ENCODE assay signal across 25 cellular contexts in genomic region chr2:240458900-240459391, GRCh38. TPM values are rescaled to one million over a fixed set of nuclear protein-coding genes. Genes with fewer than 3 reads are reported as not detected.
DNase-seq lines count a peak whose midpoint lies in the region; FAIRE-seq and TF ChIP-seq lines count a peak whose summit lies in the region.
"Had no signal": no experiment of that assay in that cellular context is flagged by ENCODE, and none has a peak within 500 bp of the region (broad histone marks: within the 10 kb centered on the region; RNA-seq: fewer than 3 reads in every experiment).

No MANE protein-coding gene starts in this region.

- no peak overlapping the region for H3K23ac ChIP-seq in H1 (ENCODE audit: insufficient read length)

- H4K20me1 ChIP-seq in H1 (replicated peaks in 1 of 2; ENCODE audit: control insufficient read depth in 1 of 2, insufficient read depth in 2 of 2, low read length in 2 of 2) (peaks cover 30 to 31% of the 10 kb centered on the region in 2 experiments), mammary epithelial cell (ENCODE audit: insufficient read depth, low read length) (peaks cover 12% of the 10 kb centered on the region)

- dilution Hi-C loops in mammary epithelial cell (cut with HindIII; ENCODE audit: low sequenced_read_pairs) = no loop called here

- no peak overlapping the region for H4K8ac ChIP-seq in H1 (ENCODE audit: extremely low read depth, insufficient read depth, low read length)

- no peaks in the 10 kb centered on the region for H3K79me1 ChIP-seq in H1 (ENCODE audit: low read depth, low read length)

- H3K23me2 ChIP-seq in H1 (ENCODE audit: low read depth, low read length) = no peaks in the 10 kb centered on the region; the same call in 1 of the 2 replicates

- no peak overlapping the region for H2BK20ac ChIP-seq in H1 (ENCODE audit: low read length)

- H2BK120ac ChIP-seq in H1 (replicated peaks; ENCODE audit: low read depth, low read length) = no peak overlapping the region

- TF ChIP-seq EP300 in H1 (IDR thresholded peaks at IDR 0.05; ENCODE audit: borderline replicate concordance in 1 of 2, low read depth in 2 of 2, low read length in 2 of 2) = no peak

- H2BK12ac ChIP-seq in H1 (ENCODE audit: low read depth, low read length) = peak overlapping the region; percentile 39; the same call in 1 of the 2 replicates

- peak overlapping the region; percentile 32; the same call in 1 of the 2 replicates for H3K18ac ChIP-seq in H1 (ENCODE audit: extremely low read depth, low read length)

- no peak overlapping the region for H3K14ac ChIP-seq in H1 (ENCODE audit: insufficient read length)

- CTCF ChIA-PET in H1 (lab: Charles Lee; ENCODE audit: partially characterized antibody) (interaction anchor here (1.2 to 1.6 kb wide), 4 partner anchors 8 to 55 kb away, joined by 5 to 9 read pairs (median 6); no protein-coding TSS in a partner anchor), mammary epithelial cell (lab: Charles Lee; ENCODE audit: low non-redundant PET) (no interaction called here)

- H2AFZ ChIP-seq in H1 (ENCODE audit: low read length) (no peak overlapping the region), mammary epithelial cell (ENCODE audit: low read depth, low read length) (no peak overlapping the region)
- H2AFZ ChIP-seq: GM23248 had no signal

- no peak for TF ChIP-seq CTCF in H1 (IDR thresholded peaks at IDR 0.05; ENCODE audit: control extremely low read depth in 1 of 3, insufficient read depth in 1 of 3, low read depth in 1 of 3, low read length in 3 of 3)
- TF ChIP-seq CTCF in GM13976 (IDR thresholded peaks at IDR 0.05; ENCODE audit: borderline replicate concordance, control extremely low read depth, extremely low read depth, insufficient read depth, missing control alignments) = no peak
- TF ChIP-seq CTCF in mammary epithelial cell (conservative IDR thresholded peaks at IDR 0.05 in 1 of 2, IDR thresholded peaks at IDR 0.05 in 1 of 2; ENCODE audit: extremely low read depth in 1 of 2, insufficient read depth in 1 of 2, low read depth in 1 of 2, low read length in 2 of 2) = no peak

- peak overlapping the region; percentile 35 for H4K91ac ChIP-seq in H1 (replicated peaks; ENCODE audit: insufficient read length, low read length)

- H3K4ac ChIP-seq in H1 (replicated peaks; ENCODE audit: insufficient read length, low read depth, low read length) = no peak overlapping the region

- no peaks in the 10 kb centered on the region for H3K9me3 ChIP-seq in H1 (ENCODE audit: insufficient read depth in 2 of 2, low read depth in 1 of 2, low read length in 1 of 2)
- no peaks in the 10 kb centered on the region for H3K9me3 ChIP-seq in mammary epithelial cell (replicated peaks; ENCODE audit: insufficient read depth, low read length)

- H3K9ac ChIP-seq in H1 (replicated peaks in 1 of 4; ENCODE audit: extremely low read depth in 1 of 4, low read depth in 3 of 4, low read length in 3 of 4) = no peak overlapping the region
- no peak overlapping the region for H3K9ac ChIP-seq in mammary epithelial cell (ENCODE audit: insufficient read depth, low read length)
- H3K9ac ChIP-seq: GM23248, KMS-11 had no signal

- no TSS peak for BruUV-seq in mammary epithelial cell (replicated peaks; lab: Mats Ljungman, UMichigan)

- peak; percentile 33 for DNase-seq in NCI-H146 (lab: John Stamatoyannopoulos, UW)
- DNase-seq in NCI-H146 treated with DMSO at 0.1 percent for 48 hours (lab: John Stamatoyannopoulos, UW; ENCODE audit: unreplicated experiment) = no peak
- no peak for DNase-seq in H1 (ENCODE audit: low read depth in 1 of 2, low spot score in 2 of 2)
- DNase-seq in islet precursor cell = peak; percentile 42
- DNase-seq in posterior vena cava (ENCODE audit: low spot score) = peak; percentile 80
- no peak for DNase-seq in GM13976 (ENCODE audit: low spot score)
- DNase-seq in mammary epithelial cell = no peak
- DNase-seq in OCI-M1 (lab: John Stamatoyannopoulos, UW) = no peak
- DNase-seq: activated CD4-positive, alpha-beta T cell treated with anti-CD3 and anti-CD28 coated beads, Interleukin-2, amount 50 U/mL, for 1 hour; activated naive CD4-positive, alpha-beta T cell treated with anti-CD3 and anti-CD28 coated beads, Interleukin-2, amount 50 U/mL, for 16 hours; anterior cingulate cortex; CD4-positive, alpha-beta T cell; GM23248; NCI-H1436 treated with DMSO at 0.1 percent for 48 hours; small intestine; stimulated activated CD4-positive, alpha-beta T cell treated with anti-CD3 and anti-CD28 coated beads, Interleukin-1b, Interleukin-23, amount 100 ng/mL, for 48 hours; stimulated activated CD8-positive, alpha-beta memory T cell treated with anti-CD3 and anti-CD28 coated beads, Interleukin-4, amount 100 ng/mL, for 48 hours; stimulated activated naive CD8-positive, alpha-beta T cell treated with anti-CD3 and anti-CD28 coated beads, Interleukin-15, amount 100 ng/mL, for 72 hours had no signal

- no peak for TF ChIP-seq POLR2A in H1 (IDR thresholded peaks at IDR 0.05; ENCODE audit: control extremely low read depth in 1 of 2, low read depth in 2 of 2, low read length in 2 of 2)

- H3K4me1 ChIP-seq in H1 (replicated peaks in 1 of 4; ENCODE audit: control insufficient read depth in 3 of 4, insufficient read depth in 4 of 4, low read length in 3 of 4) (peaks cover 2 to 54% (median 36%) of the 10 kb centered on the region in 4 experiments), mammary epithelial cell (ENCODE audit: insufficient read depth, low read length) (peaks cover 41% of the 10 kb centered on the region)

- no peak for TF ChIP-seq RAD21 in H1 (IDR thresholded peaks at IDR 0.05 in 1 of 2, conservative IDR thresholded peaks at IDR 0.05 in 1 of 2; ENCODE audit: low read depth in 2 of 2, low read length in 2 of 2)

- H3K27ac ChIP-seq in H1 (ENCODE audit: low read depth, low read length) (no peak overlapping the region), mammary epithelial cell (ENCODE audit: insufficient read depth, low read depth, low read length) (no peak overlapping the region)
- H3K27ac ChIP-seq: 22Rv1, cardiac muscle cell, coronary artery, GM23248, KMS-11 had no signal

- H3K36me3 ChIP-seq in H1 (ENCODE audit: control insufficient read depth in 2 of 4, insufficient read depth in 4 of 4, low read length in 3 of 4) (peaks cover 0 to 7% (median 2%) of the 10 kb centered on the region in 4 experiments; a peak in 4 of 8 replicates), mammary epithelial cell (ENCODE audit: insufficient read depth, low read length) (peaks cover 5% of the 10 kb centered on the region)

- peak overlapping the region; percentile 71; the same call in 1 of the 2 replicates for H2BK5ac ChIP-seq in H1 (ENCODE audit: low read depth, low read length)

- 91% methylated on average over 15 of the region's 18 CpGs; no CpG with 5 or more reads in 1 of the 2 experiments for WGBS in H1 (ENCODE audit: extremely low coverage in 1 of 2, insufficient coverage in 1 of 2, insufficient read length in 1 of 2, insufficient replicate concordance in 2 of 2, low coverage in 1 of 2, low lambda C conversion rate in 2 of 2, missing lambda C conversion rate in 1 of 2), 2 experiments
- 90% methylated on average over 10 of the region's 18 CpGs for whole genome bisulfite sequencing in mammary epithelial cell (ENCODE audit: low coverage, missing lambda C conversion rate)

- H4K5ac ChIP-seq in H1 (ENCODE audit: insufficient read length, low read depth, low read length) = no peak overlapping the region

- H3K4me3 ChIP-seq in H1 (ENCODE audit: extremely low read depth in 1 of 4, insufficient read depth in 2 of 4, low read depth in 3 of 4, low read length in 4 of 4) (no peak overlapping the region), mammary epithelial cell (replicated peaks in 1 of 3; ENCODE audit: insufficient read depth in 1 of 3, low read depth in 2 of 3, low read length in 3 of 3) (no peak overlapping the region)
- H3K4me3 ChIP-seq: cardiac muscle cell, coronary artery, GM23248 had no signal

- intact Hi-C loops in posterior vena cava (cut with DNase I) (no loop called here), mammary epithelial cell (cut with micrococcal nuclease) (no loop called here)

- in situ Hi-C loops in GM13976 (cut with MboI; ENCODE audit: low sequenced_read_pairs, unreplicated experiment) = no loop called here
- in situ Hi-C loops in mammary epithelial cell (cut with MboI; ENCODE audit: low sequenced_read_pairs in 2 of 2) = no loop called here

- FAIRE-seq in H1 (lab: Jason Lieb, UNC) = no peak
- FAIRE-seq: frontal cortex, GM12891, islet of Langerhans, small intestine had no signal

- no peak overlapping the region for H2BK15ac ChIP-seq in H1 (ENCODE audit: low read length)

- H3K56ac ChIP-seq in H1 (replicated peaks; ENCODE audit: insufficient read length, low read depth, low read length) = no peak overlapping the region

- H2AK5ac ChIP-seq in H1 (ENCODE audit: low read depth, low read length) = peak overlapping the region; percentile 83; the same call in 1 of the 2 replicates

- H3K4me2 ChIP-seq in H1 (ENCODE audit: insufficient read depth in 1 of 2, low read depth in 2 of 2, low read length in 2 of 2) = no peak overlapping the region
- H3K4me2 ChIP-seq in mammary epithelial cell (ENCODE audit: insufficient read depth, low read depth, low read length) = no peak overlapping the region
- H3K4me2 ChIP-seq: KMS-11 had no signal

- H3K27me3 ChIP-seq in H1 (replicated peaks in 1 of 4; ENCODE audit: control insufficient read depth in 3 of 4, extremely low read depth in 1 of 4, insufficient read depth in 3 of 4, low read length in 3 of 4) (peaks cover 12 to 25% (median 19%) of the 10 kb centered on the region in 4 experiments), mammary epithelial cell (ENCODE audit: insufficient read depth, low read length) (no peaks in the 10 kb centered on the region)

- POLR2A ChIA-PET in H1 (lab: Charles Lee; ENCODE audit: partially characterized antibody) = interaction anchor here (1.4 kb wide), 1 partner anchor 10 kb away, joined by 6 read pairs; no protein-coding TSS in a partner anchor

- H3K79me2 ChIP-seq in H1 (ENCODE audit: control insufficient read depth in 1 of 2, insufficient read depth in 2 of 2, low read length in 2 of 2) (no peaks in the 10 kb centered on the region), mammary epithelial cell (ENCODE audit: insufficient read depth, low read length) (peaks cover 53% of the 10 kb centered on the region)

TF ChIP-seq in H1, 55 proteins besides CTCF, POLR2A, EP300 and RAD21 (continues in another document):
- TF ChIP-seq TAF1 (IDR thresholded peaks at IDR 0.05; ENCODE audit: low read depth, low read length) = no peak
- no peak for TF ChIP-seq RBBP5 (IDR thresholded peaks at IDR 0.05; ENCODE audit: borderline replicate concordance, low read depth, low read length)

RNA-seq across cellular contexts. Expression of gene GPC1, which starts 23.5 kb away (rescaled TPM):
- 28.3 and 31.9 TPM in 2 replicates for total RNA-seq in H1 (2021; fragmentation: NEBNext Ultra II Directional; extraction: Animal tissue kit (Norgen Biotek cat#: 25700))
- polyA plus RNA-seq in H1 (2011; rRNA removed) (21.9 and 30.2 TPM in 2 replicates), mammary epithelial cell (178 TPM)
- polyA plus RNA-seq in H1 (2011; cell fraction: cytosol; rRNA removed) = 22.1 TPM
- 47.6 TPM for polyA plus RNA-seq in H1 (2011; cell fraction: nucleus; rRNA removed)
- 18.4 to 31.5 TPM (median 29.5 TPM) in 4 replicates for polyA plus RNA-seq in H1 (2012, experiment 1 of 2)
- polyA plus RNA-seq in H1 (2012, experiment 2 of 2) = 27.9 TPM
- 42.0 TPM for polyA plus RNA-seq in H1 (2013, experiment 1 of 2)
- polyA plus RNA-seq in H1 (2013, experiment 2 of 2) = 37.4 TPM
- polyA minus RNA-seq in H1 (2011; rRNA and poly(A)+ RNA removed) = 14.3 and 16.0 TPM in 2 replicates
- 29.2 TPM for polyA minus RNA-seq in H1 (2011; cell fraction: cytosol; rRNA and poly(A)+ RNA removed)
- 22.9 TPM for polyA minus RNA-seq in H1 (2011; cell fraction: nucleus; rRNA and poly(A)+ RNA removed)
- total RNA-seq in posterior vena cava (10 to 100 TPM; 69.5 to 83.1 TPM), mammary epithelial cell (100 to 1,000 TPM; 238 to 266 TPM)
- 84.2 TPM for polyA minus RNA-seq in mammary epithelial cell

Comparison
In these comparisons a context has a peak if more than half of its experiments do, and no peak if none do; other contexts are left out.
1. DNase-seq: peak in NCI-H146 (single experiment), islet precursor cell (single experiment) and posterior vena cava (single experiment); none in NCI-H146 treated with DMSO at 0.1 percent for 48 hours (single experiment), H1 (0 of 2), GM13976 (single experiment), mammary epithelial cell (single experiment) and OCI-M1 (single experiment).